Comparison of ENCODE assay signal across 1 cellular context in genomic region chr10:43348511-43349312, GRCh38.
A peak's percentile ranks its signal among the peaks of the same experiment; 100 is the strongest.
TF ChIP-seq lines count a peak whose summit lies in the region.

No MANE protein-coding gene starts in this region.

TF ChIP-seq in HepG2, 621 proteins besides CTCF, POLR2A, EP300 and RAD21 (continued from another document and continues in another):
- TF ChIP-seq DMTF1 (CRISPR knock-in tag; IDR thresholded peaks at IDR 0.05): no peak
- no peak for TF ChIP-seq TBL1XR1 (IDR thresholded peaks at IDR 0.05; ENCODE audit: borderline replicate concordance, low read length, partially characterized antibody)
- TF ChIP-seq KLF9 (CRISPR knock-in tag; IDR thresholded peaks at IDR 0.05; ENCODE audit: low read depth): no peak
- TF ChIP-seq HDAC6 (IDR thresholded peaks at IDR 0.05; ENCODE audit: low read depth, low read length): no peak
- TF ChIP-seq IRF1 (CRISPR knock-in tag; IDR thresholded peaks at IDR 0.05; ENCODE audit: low read depth): no peak
- no peak for TF ChIP-seq NR2C2 (CRISPR knock-in tag; IDR thresholded peaks at IDR 0.05; ENCODE audit: borderline replicate concordance)
- TF ChIP-seq ZSCAN20 (CRISPR knock-in tag; IDR thresholded peaks at IDR 0.05; ENCODE audit: borderline replicate concordance): no peak
- peak; percentile 14; the same call in 1 of the 2 replicates for TF ChIP-seq ETV5 (CRISPR knock-in tag; IDR thresholded peaks at IDR 0.05; ENCODE audit: borderline replicate concordance)
- TF ChIP-seq ZNF598 (CRISPR knock-in tag; IDR thresholded peaks at IDR 0.05; ENCODE audit: borderline replicate concordance): no peak
- no peak for TF ChIP-seq ZNF446 (CRISPR knock-in tag; IDR thresholded peaks at IDR 0.05)
- no peak for TF ChIP-seq SOX13 (IDR thresholded peaks at IDR 0.05)
- TF ChIP-seq SOX13 (CRISPR knock-in tag; conservative IDR thresholded peaks at IDR 0.05 in 1 of 2, IDR thresholded peaks at IDR 0.05 in 1 of 2): no peak
- no peak for TF ChIP-seq ZNF136 (CRISPR knock-in tag; IDR thresholded peaks at IDR 0.05; ENCODE audit: low read depth)
- TF ChIP-seq TBX2 (CRISPR knock-in tag; IDR thresholded peaks at IDR 0.05; ENCODE audit: borderline replicate concordance): no peak
- no peak for TF ChIP-seq ZNF281 (CRISPR knock-in tag; IDR thresholded peaks at IDR 0.05; ENCODE audit: borderline replicate concordance)
- no peak for TF ChIP-seq ZBED4 (CRISPR knock-in tag; IDR thresholded peaks at IDR 0.05; ENCODE audit: borderline replicate concordance)
- TF ChIP-seq FOXC1 (CRISPR knock-in tag; IDR thresholded peaks at IDR 0.05; ENCODE audit: borderline replicate concordance): no peak
- TF ChIP-seq CHD4 (IDR thresholded peaks at IDR 0.05; ENCODE audit: borderline replicate concordance, low read length): no peak
- 0 out of 2 replicates have a peak, but pooled peaks have one; percentile 26 for TF ChIP-seq ZBTB26 (CRISPR knock-in tag; IDR thresholded peaks at IDR 0.05; ENCODE audit: borderline replicate concordance)
- no peak for TF ChIP-seq NR2F6 (IDR thresholded peaks at IDR 0.05)
- no peak for TF ChIP-seq NR2F6 (CRISPR knock-in tag; IDR thresholded peaks at IDR 0.05)
- TF ChIP-seq SRY (CRISPR knock-in tag; IDR thresholded peaks at IDR 0.05): no peak
- no peak for TF ChIP-seq ZBTB25 (CRISPR knock-in tag; IDR thresholded peaks at IDR 0.05)
- TF ChIP-seq HMGXB4 (CRISPR knock-in tag; IDR thresholded peaks at IDR 0.05; ENCODE audit: borderline replicate concordance in 1 of 2, low read depth in 1 of 2): peak in 1 of 2 experiments; percentile 69; a peak in 2 of 4 replicates
- TF ChIP-seq ZBTB33 (CRISPR knock-in tag; IDR thresholded peaks at IDR 0.05): no peak
- TF ChIP-seq ZNF10 (CRISPR knock-in tag; IDR thresholded peaks at IDR 0.05; ENCODE audit: borderline replicate concordance, low read depth): no peak
- no peak for TF ChIP-seq KDM1A (CRISPR knock-in tag; IDR thresholded peaks at IDR 0.05)
- no peak for TF ChIP-seq ZNF160 (CRISPR knock-in tag; IDR thresholded peaks at IDR 0.05)
- TF ChIP-seq ZNF138 (CRISPR knock-in tag; IDR thresholded peaks at IDR 0.05; ENCODE audit: low read depth): no peak
- TF ChIP-seq MLXIP (CRISPR knock-in tag; IDR thresholded peaks at IDR 0.05; ENCODE audit: borderline replicate concordance): no peak
- no peak for TF ChIP-seq GATAD1 (CRISPR knock-in tag; IDR thresholded peaks at IDR 0.05)
- peak; percentile 22; the same call in 1 of the 2 replicates for TF ChIP-seq FOXP4 (CRISPR knock-in tag; IDR thresholded peaks at IDR 0.05)
- no peak for TF ChIP-seq ZFP36L1 (CRISPR knock-in tag; IDR thresholded peaks at IDR 0.05)
- TF ChIP-seq ZNF337 (CRISPR knock-in tag; IDR thresholded peaks at IDR 0.05; ENCODE audit: borderline replicate concordance, low read depth): no peak
- no peak for TF ChIP-seq NR2F1 (CRISPR knock-in tag; IDR thresholded peaks at IDR 0.05)
- TF ChIP-seq MAX (IDR thresholded peaks at IDR 0.05): no peak
- no peak for TF ChIP-seq SIX1 (CRISPR knock-in tag; IDR thresholded peaks at IDR 0.05; ENCODE audit: borderline replicate concordance)
